16 cellular contexts compared by ENCODE assay signal in the genomic region with DNA sequence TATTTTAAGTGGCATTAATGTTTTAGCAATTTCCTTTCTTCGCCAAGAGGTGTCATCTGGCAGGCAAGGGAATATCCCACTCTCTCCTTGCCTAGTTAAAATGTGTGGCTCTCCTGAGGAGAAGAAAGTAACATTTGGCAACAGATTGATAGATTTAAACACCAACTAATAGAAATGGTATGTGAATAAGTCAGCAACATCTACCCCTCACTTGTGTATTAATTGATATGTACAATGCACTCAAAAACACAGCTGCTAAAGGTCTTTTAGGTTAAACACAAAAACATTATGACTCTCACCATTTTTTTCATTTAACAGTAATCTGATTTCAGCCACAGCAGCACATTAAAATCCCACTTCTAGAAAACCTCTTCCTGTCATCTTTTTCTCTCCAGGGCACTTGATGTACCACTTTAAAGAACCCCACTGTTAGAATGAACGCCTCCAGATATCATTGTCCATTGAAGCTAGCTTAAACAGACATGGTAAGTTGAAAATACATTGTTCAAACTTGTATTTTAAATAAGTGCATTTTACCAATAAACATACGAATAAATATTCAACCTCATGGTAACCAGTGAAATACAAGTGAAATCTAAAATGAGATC.
"Had no signal": no experiment of that assay in that cellular context is flagged by ENCODE, and none has a peak within 500 bp of the region (broad histone marks: within the 10 kb centered on the region; RNA-seq: fewer than 3 reads in every experiment).

No MANE protein-coding gene starts in this region.

- H3K9me3 ChIP-seq: right lobe of liver, thyroid gland had no signal

- H3K27ac ChIP-seq: foreskin keratinocyte, neural progenitor cell, ovary, right lobe of liver, thyroid gland, WERI-Rb-1 had no signal

- H3K4me3 Mint-ChIP-seq: activated CD4-positive, alpha-beta memory T cell treated with anti-CD3 and anti-CD28 coated beads, Interleukin-2, amount 10 ng/mL, durations not matched to agents 7 days and 5 days; activated naive CD8-positive, alpha-beta T cell; dendritic cell treated with granulocyte-macrophage colony-stimulating factor and Interleukin-4, amounts not matched to agents 40 ng/mL and 50 ng/mL, for 4 days; neural progenitor cell; T-helper 1 cell treated with Interleukin-12 subunit alpha and Interleukin-12 subunit beta and Interleukin-4 antibody, amounts not matched to agents 30 μg/mL and 1 μg/mL, for 36 hours had no signal

- H3K36me3 Mint-ChIP-seq: neural progenitor cell had no signal

- DNase-seq: activated CD4-positive, alpha-beta memory T cell treated with anti-CD3 and anti-CD28 coated beads, Interleukin-2, amount 10 ng/mL, durations not matched to agents 7 days and 5 days; activated CD8-positive, alpha-beta memory T cell treated with anti-CD3 and anti-CD28 coated beads, Interleukin-2, amount 50 U/mL, for 4 hours; activated gamma-delta T cell treated with Interleukin-2 at 50 U/mL for 16 hours; effector memory CD4-positive, alpha-beta T cell; foreskin keratinocyte; kidney glomerular epithelial cell; mesendoderm; ovary; right lobe of liver; stimulated activated CD4-positive, alpha-beta T cell treated with anti-CD3 and anti-CD28 coated beads, Interleukin-1b, Interleukin-23, amount 100 ng/mL, for 48 hours; thyroid gland; WERI-Rb-1 had no signal

- H3K4me3 ChIP-seq: neural progenitor cell, ovary, right lobe of liver, thyroid gland had no signal

- H2AFZ ChIP-seq: neural progenitor cell had no signal

- H3K9ac ChIP-seq: neural progenitor cell had no signal

- H3K4me1 ChIP-seq: right lobe of liver, thyroid gland had no signal

- H3K27me3 Mint-ChIP-seq: activated naive CD8-positive, alpha-beta T cell had no signal

- H3K36me3 ChIP-seq: neural progenitor cell, ovary, right lobe of liver, thyroid gland, WERI-Rb-1 had no signal

- H3K4me1 Mint-ChIP-seq: activated CD4-positive, alpha-beta memory T cell treated with anti-CD3 and anti-CD28 coated beads, Interleukin-2, amount 10 ng/mL, durations not matched to agents 7 days and 5 days had no signal

- H3K27ac Mint-ChIP-seq: activated CD4-positive, alpha-beta memory T cell treated with anti-CD3 and anti-CD28 coated beads, Interleukin-2, amount 10 ng/mL, durations not matched to agents 7 days and 5 days; activated naive CD8-positive, alpha-beta T cell; dendritic cell treated with granulocyte-macrophage colony-stimulating factor and Interleukin-4, amounts not matched to agents 40 ng/mL and 50 ng/mL, for 4 days; neural progenitor cell; T-helper 1 cell treated with Interleukin-12 subunit alpha and Interleukin-12 subunit beta and Interleukin-4 antibody, amounts not matched to agents 30 μg/mL and 1 μg/mL, for 36 hours had no signal

- H3K4me2 ChIP-seq: neural progenitor cell had no signal

- ATAC-seq: foreskin keratinocyte, right lobe of liver had no signal

- H3K27me3 ChIP-seq: foreskin keratinocyte, neural progenitor cell, ovary, right lobe of liver, thyroid gland had no signal
